1 cellular context compared by ENCODE assay signal in the genomic region with DNA sequence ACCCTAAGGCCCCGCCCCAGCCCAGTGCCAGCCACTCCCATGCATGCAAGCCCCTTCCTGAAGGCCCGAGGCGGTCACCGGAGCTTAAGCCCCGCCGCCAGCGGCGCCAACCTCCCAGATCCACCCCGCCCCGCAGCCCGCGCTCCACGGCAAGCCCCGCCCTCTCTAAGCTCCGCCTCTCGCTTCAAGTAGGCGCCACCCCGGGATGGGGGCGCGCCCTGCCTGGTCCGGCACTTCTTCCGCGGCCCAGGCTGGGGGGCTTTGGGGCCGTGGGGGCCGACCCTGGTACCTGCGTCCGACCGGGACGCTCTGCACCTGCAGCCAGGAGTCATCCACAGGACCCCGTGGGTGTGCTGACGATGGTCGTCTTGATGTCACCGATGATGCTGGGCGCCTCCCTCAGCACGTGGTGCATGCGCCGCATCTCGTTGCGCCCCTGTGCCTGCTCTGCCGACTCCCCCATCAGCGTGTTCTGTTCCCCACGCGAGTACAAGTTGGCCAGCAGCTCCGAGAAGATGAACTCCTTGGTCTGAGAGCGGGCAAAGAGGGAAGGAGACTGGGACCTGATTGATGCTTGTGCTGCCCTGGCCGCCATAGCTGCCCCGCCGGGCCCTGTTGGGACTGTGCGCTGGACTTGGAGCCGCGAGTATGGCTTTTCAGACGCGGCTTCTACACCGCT.
TF ChIP-seq lines count a peak whose summit lies in the region.

No MANE protein-coding gene starts in this region.

TF ChIP-seq in H1, 55 proteins besides CTCF, POLR2A, EP300 and RAD21:
- peak in 1 of 2 experiments; percentile 74; a peak in 2 of 4 replicates for TF ChIP-seq HDAC2 (IDR thresholded peaks at IDR 0.05; ENCODE audit: borderline replicate concordance in 1 of 2, low read depth in 2 of 2, low read length in 2 of 2)
- TF ChIP-seq, protein P1, sequence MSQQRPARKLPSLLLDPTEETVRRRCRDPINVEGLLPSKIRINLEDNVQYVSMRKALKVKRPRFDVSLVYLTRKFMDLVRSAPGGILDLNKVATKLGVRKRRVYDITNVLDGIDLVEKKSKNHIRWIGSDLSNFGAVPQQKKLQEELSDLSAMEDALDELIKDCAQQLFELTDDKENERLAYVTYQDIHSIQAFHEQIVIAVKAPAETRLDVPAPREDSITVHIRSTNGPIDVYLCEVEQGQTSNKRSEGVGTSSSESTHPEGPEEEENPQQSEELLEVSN (IDR thresholded peaks at IDR 0.05) = peak; percentile 97
- TF ChIP-seq KDM5A (IDR thresholded peaks at IDR 0.05; ENCODE audit: low read length) = no peak
- 0 out of 2 replicates have a peak, but pooled peaks have one; percentile 13 for TF ChIP-seq TAF1 (IDR thresholded peaks at IDR 0.05; ENCODE audit: low read depth, low read length)
- TF ChIP-seq MAFK (IDR thresholded peaks at IDR 0.05; ENCODE audit: low read depth, low read length) = no peak
- no peak for TF ChIP-seq POU5F1 (IDR thresholded peaks at IDR 0.05; ENCODE audit: low read depth, low read length)
- TF ChIP-seq, protein P2, sequence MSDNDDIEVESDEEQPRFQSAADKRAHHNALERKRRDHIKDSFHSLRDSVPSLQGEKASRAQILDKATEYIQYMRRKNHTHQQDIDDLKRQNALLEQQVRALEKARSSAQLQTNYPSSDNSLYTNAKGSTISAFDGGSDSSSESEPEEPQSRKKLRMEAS (IDR thresholded peaks at IDR 0.05) = peak; percentile 100
- TF ChIP-seq, protein P3, sequence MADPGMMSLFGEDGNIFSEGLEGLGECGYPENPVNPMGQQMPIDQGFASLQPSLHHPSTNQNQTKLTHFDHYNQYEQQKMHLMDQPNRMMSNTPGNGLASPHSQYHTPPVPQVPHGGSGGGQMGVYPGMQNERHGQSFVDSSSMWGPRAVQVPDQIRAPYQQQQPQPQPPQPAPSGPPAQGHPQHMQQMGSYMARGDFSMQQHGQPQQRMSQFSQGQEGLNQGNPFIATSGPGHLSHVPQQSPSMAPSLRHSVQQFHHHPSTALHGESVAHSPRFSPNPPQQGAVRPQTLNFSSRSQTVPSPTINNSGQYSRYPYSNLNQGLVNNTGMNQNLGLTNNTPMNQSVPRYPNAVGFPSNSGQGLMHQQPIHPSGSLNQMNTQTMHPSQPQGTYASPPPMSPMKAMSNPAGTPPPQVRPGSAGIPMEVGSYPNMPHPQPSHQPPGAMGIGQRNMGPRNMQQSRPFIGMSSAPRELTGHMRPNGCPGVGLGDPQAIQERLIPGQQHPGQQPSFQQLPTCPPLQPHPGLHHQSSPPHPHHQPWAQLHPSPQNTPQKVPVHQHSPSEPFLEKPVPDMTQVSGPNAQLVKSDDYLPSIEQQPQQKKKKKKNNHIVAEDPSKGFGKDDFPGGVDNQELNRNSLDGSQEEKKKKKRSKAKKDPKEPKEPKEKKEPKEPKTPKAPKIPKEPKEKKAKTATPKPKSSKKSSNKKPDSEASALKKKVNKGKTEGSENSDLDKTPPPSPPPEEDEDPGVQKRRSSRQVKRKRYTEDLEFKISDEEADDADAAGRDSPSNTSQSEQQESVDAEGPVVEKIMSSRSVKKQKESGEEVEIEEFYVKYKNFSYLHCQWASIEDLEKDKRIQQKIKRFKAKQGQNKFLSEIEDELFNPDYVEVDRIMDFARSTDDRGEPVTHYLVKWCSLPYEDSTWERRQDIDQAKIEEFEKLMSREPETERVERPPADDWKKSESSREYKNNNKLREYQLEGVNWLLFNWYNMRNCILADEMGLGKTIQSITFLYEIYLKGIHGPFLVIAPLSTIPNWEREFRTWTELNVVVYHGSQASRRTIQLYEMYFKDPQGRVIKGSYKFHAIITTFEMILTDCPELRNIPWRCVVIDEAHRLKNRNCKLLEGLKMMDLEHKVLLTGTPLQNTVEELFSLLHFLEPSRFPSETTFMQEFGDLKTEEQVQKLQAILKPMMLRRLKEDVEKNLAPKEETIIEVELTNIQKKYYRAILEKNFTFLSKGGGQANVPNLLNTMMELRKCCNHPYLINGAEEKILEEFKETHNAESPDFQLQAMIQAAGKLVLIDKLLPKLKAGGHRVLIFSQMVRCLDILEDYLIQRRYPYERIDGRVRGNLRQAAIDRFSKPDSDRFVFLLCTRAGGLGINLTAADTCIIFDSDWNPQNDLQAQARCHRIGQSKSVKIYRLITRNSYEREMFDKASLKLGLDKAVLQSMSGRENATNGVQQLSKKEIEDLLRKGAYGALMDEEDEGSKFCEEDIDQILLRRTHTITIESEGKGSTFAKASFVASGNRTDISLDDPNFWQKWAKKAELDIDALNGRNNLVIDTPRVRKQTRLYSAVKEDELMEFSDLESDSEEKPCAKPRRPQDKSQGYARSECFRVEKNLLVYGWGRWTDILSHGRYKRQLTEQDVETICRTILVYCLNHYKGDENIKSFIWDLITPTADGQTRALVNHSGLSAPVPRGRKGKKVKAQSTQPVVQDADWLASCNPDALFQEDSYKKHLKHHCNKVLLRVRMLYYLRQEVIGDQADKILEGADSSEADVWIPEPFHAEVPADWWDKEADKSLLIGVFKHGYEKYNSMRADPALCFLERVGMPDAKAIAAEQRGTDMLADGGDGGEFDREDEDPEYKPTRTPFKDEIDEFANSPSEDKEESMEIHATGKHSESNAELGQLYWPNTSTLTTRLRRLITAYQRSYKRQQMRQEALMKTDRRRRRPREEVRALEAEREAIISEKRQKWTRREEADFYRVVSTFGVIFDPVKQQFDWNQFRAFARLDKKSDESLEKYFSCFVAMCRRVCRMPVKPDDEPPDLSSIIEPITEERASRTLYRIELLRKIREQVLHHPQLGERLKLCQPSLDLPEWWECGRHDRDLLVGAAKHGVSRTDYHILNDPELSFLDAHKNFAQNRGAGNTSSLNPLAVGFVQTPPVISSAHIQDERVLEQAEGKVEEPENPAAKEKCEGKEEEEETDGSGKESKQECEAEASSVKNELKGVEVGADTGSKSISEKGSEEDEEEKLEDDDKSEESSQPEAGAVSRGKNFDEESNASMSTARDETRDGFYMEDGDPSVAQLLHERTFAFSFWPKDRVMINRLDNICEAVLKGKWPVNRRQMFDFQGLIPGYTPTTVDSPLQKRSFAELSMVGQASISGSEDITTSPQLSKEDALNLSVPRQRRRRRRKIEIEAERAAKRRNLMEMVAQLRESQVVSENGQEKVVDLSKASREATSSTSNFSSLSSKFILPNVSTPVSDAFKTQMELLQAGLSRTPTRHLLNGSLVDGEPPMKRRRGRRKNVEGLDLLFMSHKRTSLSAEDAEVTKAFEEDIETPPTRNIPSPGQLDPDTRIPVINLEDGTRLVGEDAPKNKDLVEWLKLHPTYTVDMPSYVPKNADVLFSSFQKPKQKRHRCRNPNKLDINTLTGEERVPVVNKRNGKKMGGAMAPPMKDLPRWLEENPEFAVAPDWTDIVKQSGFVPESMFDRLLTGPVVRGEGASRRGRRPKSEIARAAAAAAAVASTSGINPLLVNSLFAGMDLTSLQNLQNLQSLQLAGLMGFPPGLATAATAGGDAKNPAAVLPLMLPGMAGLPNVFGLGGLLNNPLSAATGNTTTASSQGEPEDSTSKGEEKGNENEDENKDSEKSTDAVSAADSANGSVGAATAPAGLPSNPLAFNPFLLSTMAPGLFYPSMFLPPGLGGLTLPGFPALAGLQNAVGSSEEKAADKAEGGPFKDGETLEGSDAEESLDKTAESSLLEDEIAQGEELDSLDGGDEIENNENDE (IDR thresholded peaks at IDR 0.05; ENCODE audit: insufficient replicate concordance, low read length) = no peak
- no peak for TF ChIP-seq TCF12 (IDR thresholded peaks at IDR 0.05; ENCODE audit: low read depth, low read length)
- TF ChIP-seq KDM4A (IDR thresholded peaks at IDR 0.05; ENCODE audit: low read depth, low read length, severe bottlenecking) = peak; percentile 90
- peak; percentile 22; the same call in 1 of the 2 replicates for TF ChIP-seq SP1 (IDR thresholded peaks at IDR 0.05; ENCODE audit: low read depth, low read length)
- peak; percentile 33 for TF ChIP-seq ASH2L (IDR thresholded peaks at IDR 0.05; ENCODE audit: low read length)
- TF ChIP-seq, protein P4, sequence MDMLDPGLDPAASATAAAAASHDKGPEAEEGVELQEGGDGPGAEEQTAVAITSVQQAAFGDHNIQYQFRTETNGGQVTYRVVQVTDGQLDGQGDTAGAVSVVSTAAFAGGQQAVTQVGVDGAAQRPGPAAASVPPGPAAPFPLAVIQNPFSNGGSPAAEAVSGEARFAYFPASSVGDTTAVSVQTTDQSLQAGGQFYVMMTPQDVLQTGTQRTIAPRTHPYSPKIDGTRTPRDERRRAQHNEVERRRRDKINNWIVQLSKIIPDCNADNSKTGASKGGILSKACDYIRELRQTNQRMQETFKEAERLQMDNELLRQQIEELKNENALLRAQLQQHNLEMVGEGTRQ (IDR thresholded peaks at IDR 0.05; ENCODE audit: low read length) = peak; percentile 72
- TF ChIP-seq PHF8 (conservative IDR thresholded peaks at IDR 0.05; ENCODE audit: low read depth, low read length) = peak; percentile 48; the same call in 1 of the 2 replicates
- no peak for TF ChIP-seq CHD1 (IDR thresholded peaks at IDR 0.05; ENCODE audit: low read depth, low read length)
- TF ChIP-seq CEBPB (IDR thresholded peaks at IDR 0.05; ENCODE audit: low read depth, low read length) = no peak
- peak; percentile 47 for TF ChIP-seq RNF2 (IDR thresholded peaks at IDR 0.05; ENCODE audit: borderline replicate concordance, low read depth, low read length, missing control alignments, poor library complexity, severe bottlenecking)
- no peak for TF ChIP-seq HDAC6 (IDR thresholded peaks at IDR 0.05; ENCODE audit: low read depth, low read length)
- no peak for TF ChIP-seq TBP (IDR thresholded peaks at IDR 0.05; ENCODE audit: low read depth, low read length)
- TF ChIP-seq JUN (IDR thresholded peaks at IDR 0.05; ENCODE audit: low read depth, low read length) = no peak
- no peak for TF ChIP-seq BACH1 (IDR thresholded peaks at IDR 0.05; ENCODE audit: low read length)
- TF ChIP-seq SUZ12 (IDR thresholded peaks at IDR 0.05; ENCODE audit: low read length) = no peak
- peak; percentile 70 for TF ChIP-seq YY1 (IDR thresholded peaks at IDR 0.05; ENCODE audit: low read depth, low read length)
- TF ChIP-seq TAF7 (optimal IDR thresholded peaks at IDR 0.05; ENCODE audit: borderline replicate concordance, low read depth, low read length) = no peak
- TF ChIP-seq TEAD4 (IDR thresholded peaks at IDR 0.05; ENCODE audit: low read depth, low read length) = no peak
- TF ChIP-seq GABPA (IDR thresholded peaks at IDR 0.05; ENCODE audit: borderline replicate concordance, insufficient read depth, low read length) = no peak
- TF ChIP-seq SAP30 (IDR thresholded peaks at IDR 0.05; ENCODE audit: insufficient read depth, insufficient replicate concordance, low read length) = no peak
- TF ChIP-seq, protein P5, sequence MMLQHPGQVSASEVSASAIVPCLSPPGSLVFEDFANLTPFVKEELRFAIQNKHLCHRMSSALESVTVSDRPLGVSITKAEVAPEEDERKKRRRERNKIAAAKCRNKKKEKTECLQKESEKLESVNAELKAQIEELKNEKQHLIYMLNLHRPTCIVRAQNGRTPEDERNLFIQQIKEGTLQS (IDR thresholded peaks at IDR 0.05; ENCODE audit: insufficient read depth, low read depth, low read length) = no peak
- no peak for TF ChIP-seq SIN3A (conservative IDR thresholded peaks at IDR 0.05 in 1 of 2, IDR thresholded peaks at IDR 0.05 in 1 of 2; ENCODE audit: low read depth in 1 of 2, low read length in 2 of 2)
- 0 out of 2 replicates have a peak, but pooled peaks have one; percentile 32 for TF ChIP-seq POLR2AphosphoS5 (IDR thresholded peaks at IDR 0.05; ENCODE audit: low read depth, low read length)
- TF ChIP-seq NANOG (IDR thresholded peaks at IDR 0.05; ENCODE audit: insufficient read depth, low read depth, low read length, poor library complexity, severe bottlenecking) = no peak
- peak; percentile 83 for TF ChIP-seq CREB1 (IDR thresholded peaks at IDR 0.05)
- no peak for TF ChIP-seq RFX5 (IDR thresholded peaks at IDR 0.05; ENCODE audit: borderline replicate concordance, low read depth, low read length)
- no peak for TF ChIP-seq GTF2F1 (IDR thresholded peaks at IDR 0.05; ENCODE audit: borderline replicate concordance, low read depth, low read length)
- TF ChIP-seq, protein P6, sequence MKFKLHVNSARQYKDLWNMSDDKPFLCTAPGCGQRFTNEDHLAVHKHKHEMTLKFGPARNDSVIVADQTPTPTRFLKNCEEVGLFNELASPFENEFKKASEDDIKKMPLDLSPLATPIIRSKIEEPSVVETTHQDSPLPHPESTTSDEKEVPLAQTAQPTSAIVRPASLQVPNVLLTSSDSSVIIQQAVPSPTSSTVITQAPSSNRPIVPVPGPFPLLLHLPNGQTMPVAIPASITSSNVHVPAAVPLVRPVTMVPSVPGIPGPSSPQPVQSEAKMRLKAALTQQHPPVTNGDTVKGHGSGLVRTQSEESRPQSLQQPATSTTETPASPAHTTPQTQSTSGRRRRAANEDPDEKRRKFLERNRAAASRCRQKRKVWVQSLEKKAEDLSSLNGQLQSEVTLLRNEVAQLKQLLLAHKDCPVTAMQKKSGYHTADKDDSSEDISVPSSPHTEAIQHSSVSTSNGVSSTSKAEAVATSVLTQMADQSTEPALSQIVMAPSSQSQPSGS (IDR thresholded peaks at IDR 0.05; ENCODE audit: low read length) = no peak
- no peak for TF ChIP-seq RXRA (IDR thresholded peaks at IDR 0.05; ENCODE audit: insufficient read depth, low read depth, low read length)
- no peak for TF ChIP-seq FOSL1 (IDR thresholded peaks at IDR 0.05; ENCODE audit: insufficient read depth, low read depth, low read length)
- 0 out of 2 replicates have a peak, but pooled peaks have one; percentile 68 for TF ChIP-seq RBBP5 (IDR thresholded peaks at IDR 0.05; ENCODE audit: borderline replicate concordance, low read depth, low read length)
- TF ChIP-seq SP4 (IDR thresholded peaks at IDR 0.05; ENCODE audit: low read length) = no peak
